Comparison of ENCODE assay signal across 8 cellular contexts in genomic region chr3:53254810-53255359, GRCh38. TPM values are rescaled to one million over a fixed set of nuclear protein-coding genes. Genes with fewer than 3 reads are reported as not detected.
DNase-seq lines count a peak whose midpoint lies in the region; ATAC-seq lines count a peak whose summit lies in the region.

No MANE protein-coding gene starts in this region.

- WGBS in esophagus, 2 donors, result 0 to 1% methylated on average over 18 to 21 of the region's 21 CpGs

- ATAC-seq in HG02798 (IDR thresholded peaks at IDR 0.05; ENCODE audit: poor library complexity, unreplicated experiment), result peak; percentile 49

- no peaks in the 10 kb centered on the region for H3K27me3 ChIP-seq in esophagus (ENCODE audit: control insufficient read depth in 1 of 2, insufficient read depth in 2 of 2, low read length in 2 of 2)
- no peaks in the 10 kb centered on the region for H3K27me3 ChIP-seq in mucosa of stomach (ENCODE audit: control insufficient read depth, insufficient read depth, low read length)

- H3K9ac ChIP-seq in mucosa of stomach (ENCODE audit: low read length), result peak overlapping the region; percentile 79

- peak overlapping the region; percentile 93 to 95 for H3K27ac ChIP-seq in esophagus (ENCODE audit: low read depth in 2 of 2, low read length in 1 of 2)

- H3K36me3 ChIP-seq in esophagus (ENCODE audit: control insufficient read depth in 2 of 2, insufficient read depth in 2 of 2, low read length in 1 of 2), result peaks cover 0 to 2% of the 10 kb centered on the region in 2 donors
- no peaks in the 10 kb centered on the region for H3K36me3 ChIP-seq in mucosa of stomach (ENCODE audit: control insufficient read depth, insufficient read depth, low read length)

- H3K4me3 ChIP-seq in esophagus (ENCODE audit: low read depth in 1 of 2, low read length in 2 of 2), result peak overlapping the region; percentile 90 to 93
- peak overlapping the region; percentile 92 for H3K4me3 ChIP-seq in mucosa of stomach (ENCODE audit: low read length)

- H3K4me1 ChIP-seq in esophagus (ENCODE audit: control insufficient read depth in 2 of 2, insufficient read depth in 2 of 2, low read length in 1 of 2) (peaks cover 8 to 15% of the 10 kb centered on the region in 2 donors), mucosa of stomach (ENCODE audit: control insufficient read depth, insufficient read depth, low read length) (peaks cover 35% of the 10 kb centered on the region)

- H3K9me3 ChIP-seq in esophagus (ENCODE audit: control insufficient read depth in 2 of 2, insufficient read depth in 1 of 2, low read depth in 1 of 2, low read length in 1 of 2) (no peaks in the 10 kb centered on the region), mucosa of stomach (ENCODE audit: control insufficient read depth, low read length) (no peaks in the 10 kb centered on the region)

- DNase-seq in NCI-H82 (lab: John Stamatoyannopoulos, UW) (peak; percentile 68), NCI-H82 treated with DMSO at 0.1 percent for 48 hours (lab: John Stamatoyannopoulos, UW; ENCODE audit: unreplicated experiment) (no peak), NCI-H69 (lab: John Stamatoyannopoulos, UW) (peak; percentile 79)
- DNase-seq in activated T-cell treated with anti-CD3 and anti-CD28 coated beads, Interleukin-2, amount 50 U/mL, for 1 hour, result peak; percentile 53
- peak; percentile 29 for DNase-seq in stimulated activated naive CD4-positive, alpha-beta T cell treated with Interleukin-2 at 50 U/mL for 16 hours (lab: John Stamatoyannopoulos, UW)

RNA-seq across cellular contexts. Expression of gene TKT, which starts 0.9 kb away (rescaled TPM):
- 100 to 1,000 TPM; 264 to 374 TPM for polyA plus RNA-seq in esophagus
